ENCODE assay signal across 8 cellular contexts in the genomic region with DNA sequence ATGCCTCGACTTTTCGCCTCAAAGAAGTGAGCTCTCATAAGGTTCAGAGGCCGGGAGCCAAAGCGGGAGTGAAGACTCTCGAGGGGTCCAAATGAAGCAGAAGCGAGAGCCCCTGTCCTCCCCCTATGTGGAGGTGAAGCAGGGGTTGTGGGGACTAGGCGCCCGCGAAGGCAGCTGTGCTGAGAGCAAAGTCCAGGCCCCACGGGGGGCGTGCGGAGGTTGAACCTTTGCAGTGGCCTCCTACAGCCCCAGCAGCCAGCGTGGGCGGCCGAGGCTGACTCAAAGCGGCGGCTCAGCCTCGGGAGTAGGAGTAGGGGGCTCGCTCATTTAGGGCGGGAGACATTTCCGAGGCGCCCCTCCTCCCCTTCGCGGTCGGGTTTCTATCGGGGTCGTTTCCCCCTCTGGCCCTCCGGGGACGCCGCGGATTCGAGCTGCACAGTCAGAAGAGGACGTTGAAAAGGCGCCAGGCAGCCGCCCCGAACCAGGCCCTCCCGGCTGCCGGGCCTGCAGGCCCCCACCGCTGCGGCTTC. TPM values are rescaled to one million over a fixed set of nuclear protein-coding genes. Genes with fewer than 3 reads are reported as not detected.
A peak's percentile ranks its signal among the peaks of the same experiment; 100 is the strongest.
DNase-seq lines count a peak whose midpoint lies in the region; ATAC-seq and TF ChIP-seq lines count a peak whose summit lies in the region.

No MANE protein-coding gene starts in this region.

- POLR2A ChIA-PET in IMR-90 (lab: Charles Lee; ENCODE audit: unreplicated experiment): no interaction called here
- POLR2A ChIA-PET in activated naive CD8-positive, alpha-beta T cell treated with anti-CD3 and anti-CD28 coated beads, Interleukin-2, amount 10 ng/mL, durations not matched to agents 7 days and 5 days (lab: Charles Lee): interaction anchor here (0.6 to 4.6 kb wide), 11 partner anchors 24 to 123 kb away, joined by 3 to 49 read pairs (median 3); partner anchors contain the start of gene XPNPEP1

- no peaks in the 10 kb centered on the region for H3K27me3 Mint-ChIP-seq in activated naive CD8-positive, alpha-beta T cell treated with anti-CD3 and anti-CD28 coated beads, Interleukin-2, amount 10 ng/mL, durations not matched to agents 7 days and 5 days

- H3K4me3 ChIP-seq in IMR-90 (ENCODE audit: insufficient read depth, low read depth, low read length): peak overlapping the region; percentile 82

- H4K91ac ChIP-seq in IMR-90 (ENCODE audit: insufficient read depth, low read depth, low read length): peak overlapping the region; percentile 88

- peak overlapping the region; percentile 65 for H2BK5ac ChIP-seq in IMR-90 (ENCODE audit: low read depth, low read length, poor library complexity, severe bottlenecking)

- no peak for TF ChIP-seq RAD21 in IMR-90 (IDR thresholded peaks at IDR 0.05; ENCODE audit: low read length)

- no peaks in the 10 kb centered on the region for H3K9me3 Mint-ChIP-seq in activated naive CD8-positive, alpha-beta T cell treated with anti-CD3 and anti-CD28 coated beads, Interleukin-2, amount 10 ng/mL, durations not matched to agents 7 days and 5 days

- peak overlapping the region; percentile 77 for H2BK120ac ChIP-seq in IMR-90 (ENCODE audit: low read depth, low read length)

- peak overlapping the region; percentile 62 for H3K14ac ChIP-seq in IMR-90 (replicated peaks; ENCODE audit: low read depth, low read length)

- DNase-seq in GM10266 (ENCODE audit: extremely low spot score): peak; percentile 51
- DNase-seq in IMR-90: peak; percentile 21
- DNase-seq in activated naive CD8-positive, alpha-beta T cell treated with anti-CD3 and anti-CD28 coated beads, Interleukin-2, amount 10 ng/mL, durations not matched to agents 7 days and 5 days: no peak
- peak; percentile 70 for DNase-seq in inferior parietal cortex (ENCODE audit: extremely low spot score)
- DNase-seq in stimulated activated CD4-positive, alpha-beta T cell treated with anti-CD3 and anti-CD28 coated beads, Interleukin-4, amount 100 ng/mL, for 24 hours: peak; percentile 61
- DNase-seq in GF-D8 (lab: John Stamatoyannopoulos, UW): no peak
- no peak for DNase-seq in SKM-1 (lab: John Stamatoyannopoulos, UW; ENCODE audit: unreplicated experiment)

- H4K8ac ChIP-seq in IMR-90 (ENCODE audit: low read depth in 2 of 2, low read length in 2 of 2): peak overlapping the region; percentile 77 to 88

- peak overlapping the region; percentile 90 for H3K4me2 ChIP-seq in IMR-90 (ENCODE audit: low read depth, low read length)

- H3K27ac Mint-ChIP-seq in activated naive CD8-positive, alpha-beta T cell treated with anti-CD3 and anti-CD28 coated beads, Interleukin-2, amount 10 ng/mL, durations not matched to agents 7 days and 5 days: no peak overlapping the region

- peak overlapping the region; percentile 98 for H2AK9ac ChIP-seq in IMR-90 (replicated peaks; ENCODE audit: low read depth, low read length, poor library complexity)

- peak overlapping the region; percentile 83 for H3K56ac ChIP-seq in IMR-90 (ENCODE audit: extremely low read depth, insufficient read depth, low read length)

- peak overlapping the region; percentile 91 for H3K4ac ChIP-seq in IMR-90 (ENCODE audit: low read depth, low read length)

- WGBS in IMR-90 (ENCODE audit: extremely low coverage in 2 of 2, insufficient read length in 1 of 2), 2 experiments: 0% methylated on average over 23 of the region's 40 CpGs; no CpG with 5 or more reads in 1 of the 2 experiments

- no peak overlapping the region for H3K4me3 Mint-ChIP-seq in activated naive CD8-positive, alpha-beta T cell treated with anti-CD3 and anti-CD28 coated beads, Interleukin-2, amount 10 ng/mL, durations not matched to agents 7 days and 5 days

- peak overlapping the region; percentile 72 for H3K18ac ChIP-seq in IMR-90 (ENCODE audit: low read depth, low read length)

- no TSS peak for BruUV-seq in IMR-90 (replicated peaks; lab: Mats Ljungman, UMichigan)

- peaks cover 13 to 31% of the 10 kb centered on the region in 2 experiments for H3K79me1 ChIP-seq in IMR-90 (ENCODE audit: low read depth in 1 of 2, low read length in 2 of 2)

- peak overlapping the region; percentile 76; the same call in 2 of the 3 replicates for H2BK15ac ChIP-seq in IMR-90 (ENCODE audit: low read depth, low read length)

- TF ChIP-seq CTCF in GM10266 (IDR thresholded peaks at IDR 0.05; ENCODE audit: control insufficient read depth, insufficient read depth, low read depth, missing control alignments) (no peak), IMR-90 (conservative IDR thresholded peaks at IDR 0.05; ENCODE audit: low read depth, low read length) (no peak)

- H3K23ac ChIP-seq in IMR-90 (ENCODE audit: low read depth, low read length): peak overlapping the region; percentile 82

- H3K4me1 ChIP-seq in IMR-90 (ENCODE audit: control insufficient read depth, insufficient read depth, low read length): peaks cover 4% of the 10 kb centered on the region; the same call in 1 of the 2 replicates

- H3K27me3 ChIP-seq in IMR-90 (ENCODE audit: control insufficient read depth, insufficient read depth, low read length): no peaks in the 10 kb centered on the region

- H3K9me1 ChIP-seq in IMR-90 (ENCODE audit: insufficient read depth, low read length): 0 out of 2 replicates have a peak, but pooled peaks cover 3% of the 10 kb centered on the region

- CTCF ChIA-PET in IMR-90 (lab: Yijun Ruan, JAX): interaction anchor here (1.1 to 1.2 kb wide), 3 partner anchors 9 to 123 kb away, joined by 4 to 8 read pairs (median 4); no protein-coding TSS in a partner anchor

- H3K9ac ChIP-seq in IMR-90 (ENCODE audit: low read depth, low read length): peak overlapping the region; percentile 78

- H2AFZ ChIP-seq in IMR-90 (replicated peaks; ENCODE audit: low read length, poor library complexity): peak overlapping the region; percentile 92

- TF ChIP-seq POLR2A in IMR-90 (IDR thresholded peaks at IDR 0.05; ENCODE audit: low read depth, low read length): peak; percentile 2; the same call in 1 of the 2 replicates

- H3K36me3 ChIP-seq in IMR-90 (ENCODE audit: control insufficient read depth, insufficient read depth, low read length): no peaks in the 10 kb centered on the region

- peak overlapping the region; percentile 68 for H2AK5ac ChIP-seq in IMR-90 (ENCODE audit: low read depth, low read length)

- in situ Hi-C loops in IMR-90 (cut with MboI; ENCODE audit: low sequenced_read_pairs): no loop called here

- H4K20me1 ChIP-seq in IMR-90 (ENCODE audit: insufficient read depth, low read length): peaks cover 15% of the 10 kb centered on the region

- H3K36me3 Mint-ChIP-seq in activated naive CD8-positive, alpha-beta T cell treated with anti-CD3 and anti-CD28 coated beads, Interleukin-2, amount 10 ng/mL, durations not matched to agents 7 days and 5 days: no peaks in the 10 kb centered on the region

- intact Hi-C loops in IMR-90 (cut with micrococcal nuclease): loop anchor here (1.0 to 5.0 kb wide), 5 partner anchors 40 to 215 kb away; partner anchors contain the start of gene XPNPEP1

- H4K5ac ChIP-seq in IMR-90 (ENCODE audit: low read depth, low read length): peak overlapping the region; percentile 78

- H3K27ac ChIP-seq in IMR-90 (ENCODE audit: insufficient read depth, low read length): peak overlapping the region; percentile 86

- H2BK20ac ChIP-seq in IMR-90 (ENCODE audit: low read depth, low read length): peak overlapping the region; percentile 70

- H3K4me1 Mint-ChIP-seq in activated naive CD8-positive, alpha-beta T cell treated with anti-CD3 and anti-CD28 coated beads, Interleukin-2, amount 10 ng/mL, durations not matched to agents 7 days and 5 days: peaks cover 29% of the 10 kb centered on the region

- H3K9me3 ChIP-seq in IMR-90 (ENCODE audit: control insufficient read depth, insufficient read depth, low read length): no peaks in the 10 kb centered on the region

- dilution Hi-C loops in IMR-90 (cut with HindIII; ENCODE audit: low sequenced_read_pairs, unreplicated experiment): no loop called here

- peak; percentile 30 for ATAC-seq in GM21619 (IDR thresholded peaks at IDR 0.05; ENCODE audit: unreplicated experiment)
- ATAC-seq in IMR-90 (ENCODE audit: low read depth): peak; percentile 43
- peak; percentile 2 for ATAC-seq in activated naive CD8-positive, alpha-beta T cell treated with anti-CD3 and anti-CD28 coated beads, Interleukin-2, amount 10 ng/mL, durations not matched to agents 7 days and 5 days (ENCODE audit: low read depth)

TF ChIP-seq in IMR-90, 13 proteins besides CTCF, POLR2A, EP300 and RAD21 (continues in another document):
- TF ChIP-seq MAFK (IDR thresholded peaks at IDR 0.05; ENCODE audit: low read depth, low read length) (no peak), NFE2L2 (IDR thresholded peaks at IDR 0.05; ENCODE audit: low read depth, low read length) (no peak), RFX5 (IDR thresholded peaks at IDR 0.05; ENCODE audit: low read depth, low read length) (no peak), SMC3 (IDR thresholded peaks at IDR 0.05; ENCODE audit: low read depth, low read length) (no peak), FOS (IDR thresholded peaks at IDR 0.05; ENCODE audit: low read depth, low read length) (no peak), RCOR1 (IDR thresholded peaks at IDR 0.05; ENCODE audit: insufficient replicate concordance, low read length) (no peak), MXI1 (IDR thresholded peaks at IDR 0.05; ENCODE audit: borderline replicate concordance, low read depth, low read length) (no peak), USF2 (IDR thresholded peaks at IDR 0.05; ENCODE audit: low read depth, low read length) (no peak)
- TF ChIP-seq, protein P1, sequence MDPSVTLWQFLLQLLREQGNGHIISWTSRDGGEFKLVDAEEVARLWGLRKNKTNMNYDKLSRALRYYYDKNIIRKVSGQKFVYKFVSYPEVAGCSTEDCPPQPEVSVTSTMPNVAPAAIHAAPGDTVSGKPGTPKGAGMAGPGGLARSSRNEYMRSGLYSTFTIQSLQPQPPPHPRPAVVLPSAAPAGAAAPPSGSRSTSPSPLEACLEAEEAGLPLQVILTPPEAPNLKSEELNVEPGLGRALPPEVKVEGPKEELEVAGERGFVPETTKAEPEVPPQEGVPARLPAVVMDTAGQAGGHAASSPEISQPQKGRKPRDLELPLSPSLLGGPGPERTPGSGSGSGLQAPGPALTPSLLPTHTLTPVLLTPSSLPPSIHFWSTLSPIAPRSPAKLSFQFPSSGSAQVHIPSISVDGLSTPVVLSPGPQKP (IDR thresholded peaks at IDR 0.05; ENCODE audit: borderline replicate concordance, low read depth, low read length): no peak

RNA-seq across cellular contexts. Expression of gene ADD3, which starts 0.5 kb away (rescaled TPM):
- 137 and 212 TPM in 2 replicates for total RNA-seq in IMR-90 (2012; rRNA removed)
- 138 and 153 TPM in 2 replicates for polyA plus RNA-seq in IMR-90 (2012; rRNA removed)
- polyA plus RNA-seq in IMR-90 (2012; cell fraction: cytosol; rRNA removed): 10.8 and 15.8 TPM in 2 replicates
- polyA plus RNA-seq in IMR-90 (2012; cell fraction: nucleus; rRNA removed; ENCODE audit: low replicate concordance): 20.6 and 239 TPM in 2 replicates
- 100 to 1,000 TPM; 212 to 227 TPM for total RNA-seq in activated naive CD8-positive, alpha-beta T cell treated with anti-CD3 and anti-CD28 coated beads, Interleukin-2, amount 10 ng/mL, durations not matched to agents 7 days and 5 days

Comparison
In these comparisons a context has a peak if more than half of its experiments do, and no peak if none do; other contexts are left out.
1. DNase-seq: peak in GM10266 (single experiment), IMR-90 (single experiment), inferior parietal cortex (single experiment) and stimulated activated CD4-positive, alpha-beta T cell treated with anti-CD3 and anti-CD28 coated beads, Interleukin-4, amount 100 ng/mL, for 24 hours (single experiment); none in activated naive CD8-positive, alpha-beta T cell treated with anti-CD3 and anti-CD28 coated beads, Interleukin-2, amount 10 ng/mL, durations not matched to agents 7 days and 5 days (single experiment), GF-D8 (single experiment) and SKM-1 (single experiment).
2. Peak in every context shown above with its lines, with median percentiles within 50 percentile points of each other: ATAC-seq.